ENCODE assay signal across 1 cellular context in genomic region chr18:75209952-75210261, GRCh38.
TF ChIP-seq lines count a peak whose summit lies in the region.

No MANE protein-coding gene starts in this region.

TF ChIP-seq in HepG2, 621 proteins besides CTCF, POLR2A, EP300 and RAD21:
- TF ChIP-seq MEIS1 (CRISPR knock-in tag; IDR thresholded peaks at IDR 0.05; ENCODE audit: borderline replicate concordance) (peak; percentile 0; the same call in 1 of the 2 replicates), ZNF780A (CRISPR knock-in tag; IDR thresholded peaks at IDR 0.05) (0 out of 2 replicates have a peak, but pooled peaks have one; percentile 32), HDAC1 (CRISPR knock-in tag; IDR thresholded peaks at IDR 0.05) (peak; percentile 6; the same call in 1 of the 2 replicates), IRX3 (CRISPR knock-in tag; IDR thresholded peaks at IDR 0.05; ENCODE audit: borderline replicate concordance, low read depth) (peak; percentile 12; the same call in 1 of the 2 replicates), ZNF296 (CRISPR knock-in tag; conservative IDR thresholded peaks at IDR 0.05) (no peak), TRAFD1 (CRISPR knock-in tag; IDR thresholded peaks at IDR 0.05; ENCODE audit: borderline replicate concordance) (no peak)
